Comparison of ENCODE assay signal across 27 cellular contexts in genomic region chr1:38640371-38640770, GRCh38.
"Had no signal": no experiment of that assay in that cellular context is flagged by ENCODE, and none has a peak within 500 bp of the region (broad histone marks: within the 10 kb centered on the region; RNA-seq: fewer than 3 reads in every experiment).

No MANE protein-coding gene starts in this region.

- H3K4me1 Mint-ChIP-seq: endodermal cell; immature natural killer cell; memory B cell; mesothelial cell of epicardium; naive B cell; naive thymus-derived CD8-positive, alpha-beta T cell had no signal

- ATAC-seq: effector memory CD8-positive, alpha-beta T cell; esophagus mucosa; gastroesophageal sphincter; heart left ventricle; left cardiac atrium; left lung; left ventricle myocardium superior; lower lobe of right lung; mucosa of descending colon; naive thymus-derived CD8-positive, alpha-beta T cell had no signal

- H3K79me2 ChIP-seq: hepatocyte had no signal

- H3K9me3 ChIP-seq: colonic mucosa, esophagus squamous epithelium, left lung, lower lobe of right lung, mucosa of descending colon had no signal

- FAIRE-seq: endometrium, frontal cortex had no signal

- H3K36me3 Mint-ChIP-seq: immature natural killer cell, memory B cell, mesothelial cell of epicardium had no signal

- H3K27ac ChIP-seq: colonic mucosa, esophagus squamous epithelium, gastroesophageal sphincter, heart left ventricle, hepatocyte, left lung, lower lobe of right lung had no signal

- H3K4me2 ChIP-seq: hepatocyte had no signal

- H3K36me3 ChIP-seq: colonic mucosa, esophagus squamous epithelium, gastroesophageal sphincter, heart left ventricle, left lung, lower lobe of right lung had no signal

- H2AFZ ChIP-seq: hepatocyte had no signal

- H3K9me3 Mint-ChIP-seq: immature natural killer cell had no signal

- H3K4me3 Mint-ChIP-seq: dendritic cell treated with granulocyte-macrophage colony-stimulating factor and Interleukin-4, amounts not matched to agents 40 ng/mL and 50 ng/mL, for 4 days; effector memory CD8-positive, alpha-beta T cell; endodermal cell; immature natural killer cell; memory B cell; mesothelial cell of epicardium; naive B cell; naive thymus-derived CD8-positive, alpha-beta T cell had no signal

- H3K4me3 ChIP-seq: colonic mucosa, esophagus squamous epithelium, gastroesophageal sphincter, heart left ventricle, hepatocyte, left lung, lower lobe of right lung, mucosa of descending colon had no signal

- H3K4me1 ChIP-seq: colonic mucosa, esophagus squamous epithelium, gastroesophageal sphincter, heart left ventricle, left lung, lower lobe of right lung had no signal

- H3K27ac Mint-ChIP-seq: dendritic cell treated with granulocyte-macrophage colony-stimulating factor and Interleukin-4, amounts not matched to agents 40 ng/mL and 50 ng/mL, for 4 days; effector memory CD8-positive, alpha-beta T cell; endodermal cell; immature natural killer cell; memory B cell; mesothelial cell of epicardium; naive B cell; naive thymus-derived CD8-positive, alpha-beta T cell had no signal

- DNase-seq: colonic mucosa; cortex of kidney; effector CD8-positive, alpha-beta T cell; effector memory CD8-positive, alpha-beta T cell; endodermal cell; erythroblast; esophagus squamous epithelium; foreskin fibroblast; heart left ventricle; hypothalamus; immature natural killer cell; islet precursor cell; left cardiac atrium; left lung; left ventricle myocardium superior; lower lobe of right lung; mucosa of descending colon; naive B cell; naive thymus-derived CD8-positive, alpha-beta T cell had no signal

- H3K27me3 ChIP-seq: colonic mucosa, hepatocyte had no signal
